In the genomic region with DNA sequence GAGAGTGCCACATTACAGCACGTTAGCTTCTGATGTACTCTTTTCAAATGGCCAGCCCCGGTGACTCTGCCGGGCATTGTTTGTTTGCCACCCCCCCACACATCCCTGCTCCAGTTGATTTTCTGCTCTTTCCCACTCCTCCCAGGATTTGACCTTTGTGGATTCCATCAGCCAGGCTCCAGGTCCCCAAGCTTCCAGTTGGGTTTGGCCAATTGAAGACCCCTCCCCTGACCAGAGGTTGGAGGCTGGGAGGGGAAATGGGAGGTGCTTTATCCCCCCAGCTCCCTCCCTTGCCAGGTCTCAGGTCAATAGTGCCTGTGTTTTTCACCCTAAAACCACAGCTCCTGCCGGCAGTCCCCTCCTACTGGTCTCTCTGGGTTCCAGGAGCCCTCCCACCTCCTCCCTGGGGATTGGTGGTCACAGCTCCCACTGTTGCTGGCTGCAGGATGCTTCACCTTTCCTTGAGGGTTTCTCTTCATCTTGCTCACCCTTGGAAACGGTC, we compare ENCODE assay signal across 1 cellular context.
TF ChIP-seq lines count a peak whose summit lies in the region.

No MANE protein-coding gene starts in this region.

TF ChIP-seq in H1, 55 proteins besides CTCF, POLR2A, EP300 and RAD21 (continued from another document):
- TF ChIP-seq CHD7 (IDR thresholded peaks at IDR 0.05; ENCODE audit: insufficient replicate concordance, low read length) (no peak), FOSL1 (IDR thresholded peaks at IDR 0.05; ENCODE audit: insufficient read depth, low read depth, low read length) (no peak), SP1 (IDR thresholded peaks at IDR 0.05; ENCODE audit: low read depth, low read length) (no peak), HDAC6 (IDR thresholded peaks at IDR 0.05; ENCODE audit: low read depth, low read length) (no peak), EGR1 (IDR thresholded peaks at IDR 0.05; ENCODE audit: borderline replicate concordance, low read depth, low read length) (no peak), RFX5 (IDR thresholded peaks at IDR 0.05; ENCODE audit: borderline replicate concordance, low read depth, low read length) (no peak), SAP30 (IDR thresholded peaks at IDR 0.05; ENCODE audit: insufficient read depth, insufficient replicate concordance, low read length) (no peak)
- TF ChIP-seq, protein P1, sequence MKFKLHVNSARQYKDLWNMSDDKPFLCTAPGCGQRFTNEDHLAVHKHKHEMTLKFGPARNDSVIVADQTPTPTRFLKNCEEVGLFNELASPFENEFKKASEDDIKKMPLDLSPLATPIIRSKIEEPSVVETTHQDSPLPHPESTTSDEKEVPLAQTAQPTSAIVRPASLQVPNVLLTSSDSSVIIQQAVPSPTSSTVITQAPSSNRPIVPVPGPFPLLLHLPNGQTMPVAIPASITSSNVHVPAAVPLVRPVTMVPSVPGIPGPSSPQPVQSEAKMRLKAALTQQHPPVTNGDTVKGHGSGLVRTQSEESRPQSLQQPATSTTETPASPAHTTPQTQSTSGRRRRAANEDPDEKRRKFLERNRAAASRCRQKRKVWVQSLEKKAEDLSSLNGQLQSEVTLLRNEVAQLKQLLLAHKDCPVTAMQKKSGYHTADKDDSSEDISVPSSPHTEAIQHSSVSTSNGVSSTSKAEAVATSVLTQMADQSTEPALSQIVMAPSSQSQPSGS (IDR thresholded peaks at IDR 0.05; ENCODE audit: low read length), result no peak
